18 cellular contexts compared by ENCODE assay signal in the genomic region with DNA sequence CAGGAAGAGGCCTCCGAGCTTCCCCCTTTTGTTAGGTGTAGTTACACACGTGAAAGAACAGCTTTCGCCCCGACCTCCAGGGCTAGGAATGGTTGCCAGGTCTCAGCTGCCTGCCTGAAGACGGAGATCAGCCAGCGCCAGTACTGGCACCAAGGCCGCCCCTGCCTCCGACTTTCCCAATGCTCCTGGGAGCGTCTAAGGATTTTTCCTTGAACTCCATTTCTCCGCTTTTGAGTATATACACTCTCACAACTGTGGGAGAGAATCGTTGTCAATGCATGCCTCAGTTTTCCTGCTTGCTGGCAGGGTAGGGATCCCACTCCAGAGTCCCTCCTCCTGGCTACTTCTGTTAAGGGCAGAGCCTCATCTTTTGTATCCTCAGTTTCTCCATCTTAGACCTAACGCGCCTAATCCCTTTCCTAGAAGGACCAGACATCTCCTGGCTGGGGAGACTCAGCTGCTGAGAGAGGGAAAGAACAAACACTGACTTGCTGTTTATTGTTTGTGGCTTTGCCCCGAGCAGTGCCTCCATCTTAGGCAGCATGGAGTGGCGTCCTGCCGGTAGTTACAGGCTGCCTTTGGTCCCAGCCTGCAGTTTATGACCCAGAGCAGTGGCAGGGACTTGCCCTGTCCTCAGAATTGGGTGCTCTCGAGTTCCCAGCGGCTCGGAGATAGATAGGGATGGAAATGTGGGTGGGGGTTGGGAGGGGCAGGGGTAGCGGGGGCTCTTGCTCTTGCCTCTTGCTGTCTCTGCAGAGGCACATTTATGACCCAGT. TPM values are rescaled to one million over a fixed set of nuclear protein-coding genes. Genes with fewer than 3 reads are reported as not detected.
DNase-seq lines count a peak whose midpoint lies in the region; ATAC-seq lines count a peak whose summit lies in the region.
"Had no signal": no experiment of that assay in that cellular context is flagged by ENCODE, and none has a peak within 500 bp of the region (broad histone marks: within the 10 kb centered on the region; RNA-seq: fewer than 3 reads in every experiment).

No MANE protein-coding gene starts in this region.

- peaks cover 89% of the 10 kb centered on the region for H3K27me3 Mint-ChIP-seq in activated naive CD4-positive, alpha-beta T cell treated with anti-CD3 and anti-CD28 coated beads for 36 hours (ENCODE audit: low read depth)
- H3K27me3 Mint-ChIP-seq in activated CD4-positive, alpha-beta memory T cell treated with anti-CD3 and anti-CD28 coated beads, Interleukin-2, amount 10 ng/mL, durations not matched to agents 7 days and 5 days = peaks cover 90% of the 10 kb centered on the region
- peaks cover 27 to 45% (median 28%) of the 10 kb centered on the region in 3 donors for H3K27me3 Mint-ChIP-seq in immature natural killer cell (ENCODE audit: low read depth in 3 of 3)
- peaks cover 99% of the 10 kb centered on the region for H3K27me3 Mint-ChIP-seq in stimulated activated naive CD8-positive, alpha-beta T cell treated with anti-CD3 and anti-CD28 coated beads, Interleukin-15, amount 100 ng/mL, for 72 hours

- H3K4me1 Mint-ChIP-seq in activated naive CD4-positive, alpha-beta T cell treated with anti-CD3 and anti-CD28 coated beads for 36 hours (ENCODE audit: low read depth) = peaks cover 25% of the 10 kb centered on the region
- H3K4me1 Mint-ChIP-seq in activated CD4-positive, alpha-beta memory T cell treated with anti-CD3 and anti-CD28 coated beads, Interleukin-2, amount 10 ng/mL, durations not matched to agents 7 days and 5 days = peaks cover 36% of the 10 kb centered on the region
- H3K4me1 Mint-ChIP-seq in immature natural killer cell = peaks cover 16 to 28% of the 10 kb centered on the region in 2 donors
- H3K4me1 Mint-ChIP-seq in stimulated activated naive CD8-positive, alpha-beta T cell treated with anti-CD3 and anti-CD28 coated beads, Interleukin-15, amount 100 ng/mL, for 72 hours = peaks cover 46% of the 10 kb centered on the region

- H3K9me3 Mint-ChIP-seq in activated naive CD4-positive, alpha-beta T cell treated with anti-CD3 and anti-CD28 coated beads for 36 hours = no peaks in the 10 kb centered on the region
- H3K9me3 Mint-ChIP-seq in activated CD4-positive, alpha-beta memory T cell treated with anti-CD3 and anti-CD28 coated beads, Interleukin-2, amount 10 ng/mL, durations not matched to agents 7 days and 5 days = no peaks in the 10 kb centered on the region
- peaks cover 0 to 3% (median 0%) of the 10 kb centered on the region in 6 donors for H3K9me3 Mint-ChIP-seq in immature natural killer cell
- H3K9me3 Mint-ChIP-seq in stimulated activated naive CD8-positive, alpha-beta T cell treated with anti-CD3 and anti-CD28 coated beads, Interleukin-15, amount 100 ng/mL, for 72 hours = no peaks in the 10 kb centered on the region

- ATAC-seq in stimulated activated naive CD8-positive, alpha-beta T cell treated with anti-CD3 and anti-CD28 coated beads, Interleukin-15, amount 100 ng/mL, for 72 hours = no peak
- ATAC-seq in HG02938 (IDR thresholded peaks at IDR 0.05; ENCODE audit: unreplicated experiment) (no peak), HG03095 (IDR thresholded peaks at IDR 0.05; ENCODE audit: unreplicated experiment) (no peak)
- ATAC-seq: heart left ventricle, sciatic nerve had no signal

- DNase-seq in activated naive CD4-positive, alpha-beta T cell treated with anti-CD3 and anti-CD28 coated beads for 36 hours = no peak
- DNase-seq in activated naive CD4-positive, alpha-beta T cell (lab: John Stamatoyannopoulos, UW) = no peak
- no peak for DNase-seq in activated CD4-positive, alpha-beta memory T cell treated with anti-CD3 and anti-CD28 coated beads, Interleukin-2, amount 10 ng/mL, durations not matched to agents 7 days and 5 days
- DNase-seq in immature natural killer cell (no peak), HPDE6-E6E7 (ENCODE audit: extremely low spot score) (no peak)
- DNase-seq in stimulated activated naive CD8-positive, alpha-beta T cell treated with anti-CD3 and anti-CD28 coated beads, Interleukin-15, amount 100 ng/mL, for 72 hours = no peak
- DNase-seq: amniotic stem cell; effector CD4-positive, alpha-beta T cell; GOT3; heart left ventricle; NCI-H1417 treated with DMSO at 0.1 percent for 48 hours; NCI-H69; SHP77 had no signal

- H3K4me3 Mint-ChIP-seq in activated naive CD4-positive, alpha-beta T cell treated with anti-CD3 and anti-CD28 coated beads for 36 hours = peak overlapping the region; percentile 73
- peak overlapping the region; percentile 81 for H3K4me3 Mint-ChIP-seq in activated CD4-positive, alpha-beta memory T cell treated with anti-CD3 and anti-CD28 coated beads, Interleukin-2, amount 10 ng/mL, durations not matched to agents 7 days and 5 days
- H3K4me3 Mint-ChIP-seq in immature natural killer cell = peak overlapping the region; percentile 41 to 77 (median 69)
- peak overlapping the region; percentile 90 to 91 for H3K4me3 Mint-ChIP-seq in stimulated activated naive CD8-positive, alpha-beta T cell treated with anti-CD3 and anti-CD28 coated beads, Interleukin-15, amount 100 ng/mL, for 72 hours

- intact Hi-C loops in activated naive CD4-positive, alpha-beta T cell treated with anti-CD3 and anti-CD28 coated beads for 36 hours (cut with micrococcal nuclease) = loop anchor here (1.0 to 5.0 kb wide), 2 partner anchors 13 to 114 kb away; no protein-coding TSS in a partner anchor

- POLR2A ChIA-PET in activated CD4-positive, alpha-beta memory T cell treated with anti-CD3 and anti-CD28 coated beads, Interleukin-2, amount 10 ng/mL, durations not matched to agents 7 days and 5 days (lab: Charles Lee) = interaction anchor here (1.8 kb wide), 1 partner anchor 13 kb away, joined by 4 read pairs; no protein-coding TSS in a partner anchor

- CTCF ChIA-PET in activated naive CD4-positive, alpha-beta T cell treated with anti-CD3 and anti-CD28 coated beads for 36 hours (lab: Charles Lee) = interaction anchor here (2.1 kb wide), 1 partner anchor 20 kb away, joined by 7 read pairs; no protein-coding TSS in a partner anchor
- CTCF ChIA-PET in activated CD4-positive, alpha-beta memory T cell treated with anti-CD3 and anti-CD28 coated beads, Interleukin-2, amount 10 ng/mL, durations not matched to agents 7 days and 5 days (lab: Charles Lee) = no interaction called here

- no peaks in the 10 kb centered on the region for H3K36me3 Mint-ChIP-seq in activated naive CD4-positive, alpha-beta T cell treated with anti-CD3 and anti-CD28 coated beads for 36 hours (ENCODE audit: low read depth)
- peaks cover 13% of the 10 kb centered on the region for H3K36me3 Mint-ChIP-seq in activated CD4-positive, alpha-beta memory T cell treated with anti-CD3 and anti-CD28 coated beads, Interleukin-2, amount 10 ng/mL, durations not matched to agents 7 days and 5 days (ENCODE audit: low read depth)
- H3K36me3 Mint-ChIP-seq in immature natural killer cell = no peaks in the 10 kb centered on the region

- H3K27ac Mint-ChIP-seq in activated naive CD4-positive, alpha-beta T cell treated with anti-CD3 and anti-CD28 coated beads for 36 hours = no peak overlapping the region
- H3K27ac Mint-ChIP-seq in activated CD4-positive, alpha-beta memory T cell treated with anti-CD3 and anti-CD28 coated beads, Interleukin-2, amount 10 ng/mL, durations not matched to agents 7 days and 5 days = no peak overlapping the region
- H3K27ac Mint-ChIP-seq in immature natural killer cell = no peak overlapping the region
- H3K27ac Mint-ChIP-seq in stimulated activated naive CD8-positive, alpha-beta T cell treated with anti-CD3 and anti-CD28 coated beads, Interleukin-15, amount 100 ng/mL, for 72 hours = no peak overlapping the region

RNA-seq across cellular contexts. Expression of a gene that starts 3.3 kb away (rescaled TPM):
- not detected for total RNA-seq in activated naive CD4-positive, alpha-beta T cell treated with anti-CD3 and anti-CD28 coated beads for 36 hours
- not detected for total RNA-seq in activated CD4-positive, alpha-beta memory T cell treated with anti-CD3 and anti-CD28 coated beads, Interleukin-2, amount 10 ng/mL, durations not matched to agents 7 days and 5 days
- polyA plus RNA-seq in immature natural killer cell = not detected
- total RNA-seq: mucosa of descending colon, vagina had no signal
